Comparison of ENCODE assay signal across 11 cellular contexts in the genomic region with DNA sequence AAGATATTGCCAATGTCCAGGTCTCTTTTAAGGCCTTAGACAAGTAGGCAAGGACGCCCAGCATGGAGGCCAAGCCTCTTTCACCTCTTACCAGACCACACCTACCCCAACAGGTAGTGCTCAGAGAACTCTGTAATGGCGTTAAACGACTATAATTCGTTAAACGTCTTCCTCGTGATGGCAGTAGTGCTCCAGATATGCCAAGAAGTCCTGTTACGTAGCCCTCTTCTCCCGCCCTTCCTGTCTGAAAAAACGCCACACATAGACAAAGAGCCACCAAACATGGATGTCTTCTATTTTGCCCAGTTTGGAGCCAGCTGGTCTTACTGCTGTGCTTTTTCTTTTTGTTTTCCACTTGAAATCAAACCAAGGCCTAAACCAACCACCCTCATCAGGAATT.
A peak's percentile ranks its signal among the peaks of the same experiment; 100 is the strongest.
DNase-seq lines count a peak whose midpoint lies in the region; ATAC-seq and TF ChIP-seq lines count a peak whose summit lies in the region.
"Had no signal": no experiment of that assay in that cellular context is flagged by ENCODE, and none has a peak within 500 bp of the region (broad histone marks: within the 10 kb centered on the region; RNA-seq: fewer than 3 reads in every experiment).

No MANE protein-coding gene starts in this region.

- H3K27me3 ChIP-seq in left ventricle myocardium inferior (ENCODE audit: low read depth) (no peaks in the 10 kb centered on the region), transverse colon (no peaks in the 10 kb centered on the region)

- TF ChIP-seq CTCF in left ventricle myocardium inferior (IDR thresholded peaks at IDR 0.05; ENCODE audit: borderline replicate concordance): no peak
- TF ChIP-seq CTCF in fibroblast of mammary gland (conservative IDR thresholded peaks at IDR 0.05; ENCODE audit: control insufficient read depth, insufficient read depth, low read depth, low read length): no peak
- peak in 1 of 5 experiments; percentile 28 for TF ChIP-seq CTCF in transverse colon (IDR thresholded peaks at IDR 0.05)

- no peak overlapping the region for H3K27ac ChIP-seq in left ventricle myocardium inferior (replicated peaks)
- peak overlapping the region in 2 of 4 donors; percentile 11 to 37 for H3K27ac ChIP-seq in transverse colon
- H3K27ac ChIP-seq: PC-9, skin epidermis had no signal

- TF ChIP-seq POLR2A in transverse colon (IDR thresholded peaks at IDR 0.05): no peak

- H3K4me3 ChIP-seq in left ventricle myocardium inferior: no peak overlapping the region
- H3K4me3 ChIP-seq in fibroblast of mammary gland (ENCODE audit: control insufficient read depth, low read depth, low read length): no peak overlapping the region
- H3K4me3 ChIP-seq in transverse colon: peak overlapping the region in 1 of 4 donors; percentile 4
- H3K4me3 ChIP-seq: PC-9, skin epidermis had no signal

- 69 to 100% methylated on average over 4 to 9 of the region's 9 CpGs for WGBS in transverse colon (ENCODE audit: low coverage in 1 of 2), 2 donors

- ATAC-seq in left cardiac atrium: peak in 1 of 2 donors; percentile 92
- ATAC-seq in GM21717 (IDR thresholded peaks at IDR 0.05; ENCODE audit: unreplicated experiment): no peak
- ATAC-seq: CD8-positive, alpha-beta T cell had no signal

- H3K4me1 ChIP-seq in left ventricle myocardium inferior: no peaks in the 10 kb centered on the region
- no peaks in the 10 kb centered on the region for H3K4me1 ChIP-seq in transverse colon

- TF ChIP-seq EP300 in transverse colon (IDR thresholded peaks at IDR 0.05; ENCODE audit: low read depth): no peak

- intact Hi-C loops in left cardiac atrium (cut with DNase I): no loop called here
- intact Hi-C loops in left ventricle myocardium inferior (cut with micrococcal nuclease): no loop called here
- intact Hi-C loops in transverse colon (cut with DNase I; ENCODE audit: low total_unique reads): no loop called here

- H3K36me3 ChIP-seq in left ventricle myocardium inferior (no peaks in the 10 kb centered on the region), transverse colon (no peaks in the 10 kb centered on the region)

- peaks cover 7% of the 10 kb centered on the region for H3K9me3 ChIP-seq in left ventricle myocardium inferior (replicated peaks)
- no peaks in the 10 kb centered on the region for H3K9me3 ChIP-seq in transverse colon

- DNase-seq in left cardiac atrium: peak; percentile 87
- DNase-seq in left ventricle myocardium inferior: no peak
- DNase-seq in NCI-H2227 treated with DMSO at 0.1 percent for 48 hours (lab: John Stamatoyannopoulos, UW): peak; percentile 51
- peak; percentile 45 for DNase-seq in fibroblast of mammary gland (ENCODE audit: low read depth)
- peak; percentile 85 for DNase-seq in transverse colon
- no peak for DNase-seq in SIG-M5 treated with dmso at 0.1 percent for 504 hours (lab: John Stamatoyannopoulos, UW; ENCODE audit: unreplicated experiment)
- DNase-seq in NCI-H2196 (lab: John Stamatoyannopoulos, UW; ENCODE audit: unreplicated experiment): no peak
- DNase-seq: PC-9 had no signal

- in situ Hi-C loops in transverse colon (cut with MboI; ENCODE audit: low pct_ligation_motif_present in 1 of 4, low pct_unique_long_range_greater_than_20kb in 1 of 4, low sequenced_read_pairs in 3 of 4): no loop called here

Comparison
In these comparisons a context has a peak if more than half of its experiments do, and no peak if none do; other contexts are left out.
1. DNase-seq: peak in left cardiac atrium (single experiment), NCI-H2227 treated with DMSO at 0.1 percent for 48 hours (single experiment), fibroblast of mammary gland (single experiment) and transverse colon (single experiment); none in left ventricle myocardium inferior (single experiment), SIG-M5 treated with dmso at 0.1 percent for 504 hours (single experiment) and NCI-H2196 (single experiment).